In the genomic region with DNA sequence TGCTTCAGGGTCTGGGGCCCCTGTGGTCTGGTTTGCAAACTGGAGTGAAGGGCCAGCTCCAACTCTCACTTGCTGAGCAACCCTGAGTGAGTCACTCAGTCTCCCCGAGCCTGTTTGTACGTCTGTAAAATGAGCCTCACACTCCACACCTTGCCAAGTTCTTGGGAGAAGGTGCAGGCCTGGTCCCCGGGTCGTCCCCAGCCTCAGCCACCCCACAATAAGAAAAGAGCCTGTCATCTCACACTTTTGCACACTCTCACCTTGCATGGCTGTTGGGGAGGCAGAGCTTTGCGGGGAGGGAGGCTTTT, we compare ENCODE assay signal across 1 cellular context.
A peak's percentile ranks its signal among the peaks of the same experiment; 100 is the strongest.
TF ChIP-seq lines count a peak whose summit lies in the region.

No MANE protein-coding gene starts in this region.

TF ChIP-seq in endothelial cell of umbilical vein, 7 proteins besides CTCF, POLR2A, EP300 and RAD21 (continued from another document):
- TF ChIP-seq MYC (IDR thresholded peaks at IDR 0.05; ENCODE audit: low read depth, low read length): no peak
- no peak for TF ChIP-seq GATA2 (IDR thresholded peaks at IDR 0.05; ENCODE audit: insufficient read depth, insufficient read length, low read depth, low read length)
- peak; percentile 42 for TF ChIP-seq FOS (IDR thresholded peaks at IDR 0.05; ENCODE audit: borderline replicate concordance, insufficient read depth, low read length)
